ENCODE assay signal across 15 cellular contexts in genomic region chr1:80064524-80064923, GRCh38.
"Had no signal": no experiment of that assay in that cellular context is flagged by ENCODE, and none has a peak within 500 bp of the region (broad histone marks: within the 10 kb centered on the region; RNA-seq: fewer than 3 reads in every experiment).

No MANE protein-coding gene starts in this region.

- H3K27me3 Mint-ChIP-seq: activated CD8-positive, alpha-beta T cell treated with anti-CD3 and anti-CD28 coated beads for 36 hours; central memory CD8-positive, alpha-beta T cell had no signal

- H3K27ac ChIP-seq: prostate gland, right lobe of liver, tibial artery, uterus had no signal

- H3K4me3 ChIP-seq: prostate gland, right lobe of liver, tibial artery, uterus had no signal

- H3K27me3 ChIP-seq: right lobe of liver, tibial artery, uterus had no signal

- H3K4me3 Mint-ChIP-seq: activated CD8-positive, alpha-beta T cell treated with anti-CD3 and anti-CD28 coated beads for 36 hours; central memory CD8-positive, alpha-beta T cell; nephron progenitor cell; stimulated activated effector memory CD8-positive, alpha-beta T cell treated with anti-CD3 and anti-CD28 coated beads, Interleukin-12 subunit alpha, Interleukin-12 subunit beta, amount 100 ng/mL, for 72 hours had no signal

- H3K36me3 ChIP-seq: prostate gland, right lobe of liver, tibial artery, uterus had no signal

- H3K27ac Mint-ChIP-seq: activated CD8-positive, alpha-beta T cell treated with anti-CD3 and anti-CD28 coated beads for 36 hours; nephron progenitor cell; stimulated activated effector memory CD8-positive, alpha-beta T cell treated with anti-CD3 and anti-CD28 coated beads, Interleukin-12 subunit alpha, Interleukin-12 subunit beta, amount 100 ng/mL, for 72 hours had no signal

- H3K9me3 Mint-ChIP-seq: nephron progenitor cell had no signal

- ATAC-seq: activated CD8-positive, alpha-beta T cell treated with anti-CD3 and anti-CD28 coated beads for 36 hours; left lobe of liver; right lobe of liver; stimulated activated effector memory CD8-positive, alpha-beta T cell treated with anti-CD3 and anti-CD28 coated beads, Interleukin-12 subunit alpha, Interleukin-12 subunit beta, amount 100 ng/mL, for 72 hours had no signal

- DNase-seq: activated CD4-positive, alpha-beta T cell treated with anti-CD3 and anti-CD28 coated beads for 4 hours; activated CD8-positive, alpha-beta memory T cell treated with anti-CD3 and anti-CD28 coated beads, Interleukin-2, amount 50 U/mL, for 4 hours; activated CD8-positive, alpha-beta T cell treated with anti-CD3 and anti-CD28 coated beads for 36 hours; activated naive CD4-positive, alpha-beta T cell treated with Interleukin-2 at 50 U/mL for 16 hours; cortex of kidney; effector memory CD4-positive, alpha-beta T cell; nephron progenitor cell; right lobe of liver; T1000; tibial artery; uterus had no signal

- H3K4me1 ChIP-seq: prostate gland, right lobe of liver, tibial artery, uterus had no signal

- H3K36me3 Mint-ChIP-seq: stimulated activated effector memory CD8-positive, alpha-beta T cell treated with anti-CD3 and anti-CD28 coated beads, Interleukin-12 subunit alpha, Interleukin-12 subunit beta, amount 100 ng/mL, for 72 hours had no signal

- H3K4me1 Mint-ChIP-seq: central memory CD8-positive, alpha-beta T cell; stimulated activated effector memory CD8-positive, alpha-beta T cell treated with anti-CD3 and anti-CD28 coated beads, Interleukin-12 subunit alpha, Interleukin-12 subunit beta, amount 100 ng/mL, for 72 hours had no signal

- H3K9me3 ChIP-seq: prostate gland, right lobe of liver, tibial artery, uterus had no signal
